25 cellular contexts compared by ENCODE assay signal in the genomic region with DNA sequence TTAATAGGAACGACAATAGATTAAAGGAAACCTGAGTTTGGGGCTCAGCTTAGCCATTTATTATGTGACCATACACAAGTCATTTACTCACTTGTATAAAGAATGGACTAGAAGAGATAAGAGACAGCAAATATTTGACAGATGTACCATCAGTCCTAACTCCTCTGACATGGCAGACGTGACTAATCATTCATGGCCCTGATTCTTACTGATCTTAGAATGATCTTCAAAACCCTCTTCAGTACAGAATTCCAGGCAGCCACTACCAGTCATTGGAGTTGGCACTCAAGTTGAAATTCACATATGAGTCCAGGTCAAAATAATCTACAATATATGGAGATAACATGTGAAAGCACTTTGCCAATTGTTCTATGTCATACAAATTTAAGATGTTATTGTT.
"Had no signal": no experiment of that assay in that cellular context is flagged by ENCODE, and none has a peak within 500 bp of the region (broad histone marks: within the 10 kb centered on the region; RNA-seq: fewer than 3 reads in every experiment).

No MANE protein-coding gene starts in this region.

- ATAC-seq: effector memory CD8-positive, alpha-beta T cell; esophagus mucosa; gastrocnemius medialis; heart right ventricle; left cardiac atrium; left lung; left ventricle myocardium superior; lower lobe of right lung; mucosa of descending colon had no signal

- DNase-seq: effector CD8-positive, alpha-beta T cell; effector memory CD8-positive, alpha-beta T cell; endodermal cell; erythroblast; esophagus squamous epithelium; foreskin fibroblast; foreskin melanocyte; gastrocnemius medialis; glutamatergic neuron; head of caudate nucleus; heart right ventricle; hippocampal formation; left cardiac atrium; left lung; left ventricle myocardium superior; lower lobe of right lung; mesenchymal stem cell; mucosa of descending colon had no signal

- H3K4me3 ChIP-seq: coronary artery, esophagus squamous epithelium, gastrocnemius medialis, heart right ventricle, left lung, lower lobe of right lung, mucosa of descending colon had no signal

- H3K36me3 ChIP-seq: esophagus squamous epithelium, gastrocnemius medialis, heart right ventricle, left lung, lower lobe of right lung had no signal

- H3K27ac ChIP-seq: coronary artery, epithelial cell of prostate, esophagus squamous epithelium, gastrocnemius medialis, heart right ventricle, left lung, lower lobe of right lung had no signal

- H3K4me1 ChIP-seq: esophagus squamous epithelium, gastrocnemius medialis, left lung, lower lobe of right lung had no signal

- FAIRE-seq: colon, endometrium, islet of Langerhans, keratinocyte had no signal

- H3K27me3 ChIP-seq: esophagus squamous epithelium, gastrocnemius medialis, heart right ventricle, left lung had no signal

- H3K9me3 ChIP-seq: esophagus squamous epithelium, gastrocnemius medialis, lower lobe of right lung had no signal
